Comparison of ENCODE assay signal across 8 cellular contexts in the genomic region with DNA sequence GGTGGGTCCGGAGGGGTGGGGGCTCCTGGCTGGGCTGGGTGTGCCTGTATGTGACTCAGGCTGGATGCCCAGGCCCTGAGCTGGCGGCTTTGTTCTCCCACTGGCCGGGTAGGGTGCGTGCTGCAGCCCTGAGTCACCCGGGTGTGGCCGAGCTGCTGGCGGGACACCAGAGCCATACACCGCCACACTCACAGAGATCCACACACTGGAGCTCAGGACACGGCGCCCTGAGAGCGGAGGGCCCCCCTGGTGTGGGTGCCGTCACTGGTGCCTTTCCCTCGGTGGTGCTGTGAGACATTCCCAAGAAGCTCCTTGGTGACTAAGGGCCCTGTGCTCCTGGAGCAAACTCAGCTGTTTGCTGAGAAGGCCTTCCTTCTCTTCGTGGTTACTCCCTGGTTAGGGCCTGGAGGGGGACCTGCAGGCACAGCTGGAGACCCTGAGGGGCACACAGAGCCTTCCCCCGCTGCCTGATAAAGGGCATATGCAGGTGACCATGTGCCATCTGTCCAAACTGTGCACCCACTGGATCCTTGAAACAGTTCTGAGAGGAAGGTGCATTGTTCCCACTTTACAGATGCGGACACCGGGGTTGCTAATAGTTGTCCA. TPM values are rescaled to one million over a fixed set of nuclear protein-coding genes. Genes with fewer than 3 reads are reported as not detected.
DNase-seq lines count a peak whose midpoint lies in the region; ATAC-seq, FAIRE-seq and TF ChIP-seq lines count a peak whose summit lies in the region.

No MANE protein-coding gene starts in this region.

- peaks cover 10% of the 10 kb centered on the region for H3K79me2 ChIP-seq in keratinocyte (ENCODE audit: control insufficient read depth, insufficient read depth, low read length)

- peak overlapping the region; percentile 100 for H3K9ac ChIP-seq in keratinocyte (ENCODE audit: control insufficient read depth, extremely low read depth, insufficient read depth, low read length)

- peak overlapping the region; percentile 97 for H3K4me2 ChIP-seq in keratinocyte (ENCODE audit: control insufficient read depth, extremely low read depth, insufficient read depth, low read depth, low read length)

- peaks cover 8% of the 10 kb centered on the region for H3K4me1 Mint-ChIP-seq in stimulated activated naive CD8-positive, alpha-beta T cell treated with anti-CD3 and anti-CD28 coated beads, Interleukin-15, amount 100 ng/mL, for 72 hours

- H3K4me1 ChIP-seq in body of pancreas (peaks cover 37% of the 10 kb centered on the region), keratinocyte (ENCODE audit: control insufficient read depth, extremely low read depth, insufficient read depth, low read length) (peaks cover 92% of the 10 kb centered on the region), thyroid gland (peaks cover 42 to 82% of the 10 kb centered on the region in 2 donors)

- no peaks in the 10 kb centered on the region for H4K20me1 ChIP-seq in keratinocyte (ENCODE audit: control insufficient read depth, extremely low read depth, insufficient read depth, low read length)

- WGBS in body of pancreas, 2 donors: 67% methylated on average over 1 to 17 of the region's 17 CpGs
- 30 to 56% methylated on average over 2 to 9 of the region's 17 CpGs for WGBS in thyroid gland, 2 donors

- H3K9me3 Mint-ChIP-seq in stimulated activated naive CD8-positive, alpha-beta T cell treated with anti-CD3 and anti-CD28 coated beads, Interleukin-15, amount 100 ng/mL, for 72 hours: no peaks in the 10 kb centered on the region

- ATAC-seq in body of pancreas: peak; percentile 80
- no peak for ATAC-seq in stimulated activated naive CD8-positive, alpha-beta T cell treated with anti-CD3 and anti-CD28 coated beads, Interleukin-15, amount 100 ng/mL, for 72 hours
- ATAC-seq in GM21515 (IDR thresholded peaks at IDR 0.05; ENCODE audit: unreplicated experiment): no peak
- ATAC-seq in HG03565 (IDR thresholded peaks at IDR 0.05; ENCODE audit: unreplicated experiment): no peak

- DNase-seq in HT-29 (ENCODE audit: low spot score) (peak; percentile 96), body of pancreas (peak; percentile 75 to 98 (median 86)), keratinocyte (ENCODE audit: low read depth, low spot score) (no peak), thyroid gland (peak; percentile 97), NCI-H1105 treated with DMSO at 0.1 percent for 48 hours (lab: John Stamatoyannopoulos, UW) (no peak)
- no peak for DNase-seq in stimulated activated naive CD8-positive, alpha-beta T cell treated with anti-CD3 and anti-CD28 coated beads, Interleukin-15, amount 100 ng/mL, for 72 hours

- FAIRE-seq in keratinocyte (lab: Jason Lieb, UNC): peak; percentile 91

- TF ChIP-seq POLR2A in body of pancreas (IDR thresholded peaks at IDR 0.05) (peak; percentile 59 to 79 (median 63)), thyroid gland (IDR thresholded peaks at IDR 0.05) (peak; percentile 9 to 82)

- H3K4me3 Mint-ChIP-seq in stimulated activated naive CD8-positive, alpha-beta T cell treated with anti-CD3 and anti-CD28 coated beads, Interleukin-15, amount 100 ng/mL, for 72 hours: no peak overlapping the region

- H3K27me3 Mint-ChIP-seq in stimulated activated naive CD8-positive, alpha-beta T cell treated with anti-CD3 and anti-CD28 coated beads, Interleukin-15, amount 100 ng/mL, for 72 hours: peaks cover 27% of the 10 kb centered on the region

- dilution Hi-C loops in keratinocyte (cut with MboI; ENCODE audit: extremely low pct_ligation_motif_present, low sequenced_read_pairs): no loop called here

- no peaks in the 10 kb centered on the region for H3K9me1 ChIP-seq in keratinocyte (ENCODE audit: control insufficient read depth, extremely low read depth, insufficient read depth, low read length)

- intact Hi-C loops in body of pancreas (cut with DNase I) (no loop called here), thyroid gland (cut with DNase I) (no loop called here)

- no peak overlapping the region for H3K27ac Mint-ChIP-seq in stimulated activated naive CD8-positive, alpha-beta T cell treated with anti-CD3 and anti-CD28 coated beads, Interleukin-15, amount 100 ng/mL, for 72 hours

- no peak for TF ChIP-seq CTCF in body of pancreas (IDR thresholded peaks at IDR 0.05)
- no peak for TF ChIP-seq CTCF in keratinocyte (optimal IDR thresholded peaks at IDR 0.05 in 1 of 3, IDR thresholded peaks at IDR 0.05 in 1 of 3, conservative IDR thresholded peaks at IDR 0.05 in 1 of 3; ENCODE audit: extremely low read depth in 1 of 3, insufficient read depth in 2 of 3, low read length in 3 of 3)
- TF ChIP-seq CTCF in thyroid gland (IDR thresholded peaks at IDR 0.05): peak in 1 of 6 experiments; percentile 14

- H3K27me3 ChIP-seq in body of pancreas (no peaks in the 10 kb centered on the region), keratinocyte (ENCODE audit: control insufficient read depth, extremely low read depth, insufficient read depth, low read length) (no peaks in the 10 kb centered on the region), thyroid gland (no peaks in the 10 kb centered on the region)

- H3K27ac ChIP-seq in body of pancreas (peak overlapping the region; percentile 57 to 92 (median 85)), keratinocyte (ENCODE audit: control insufficient read depth, insufficient read depth, low read length) (peak overlapping the region; percentile 100), thyroid gland (peak overlapping the region; percentile 97 to 100 (median 98))

- H3K9me3 ChIP-seq in body of pancreas: no peaks in the 10 kb centered on the region
- H3K9me3 ChIP-seq in keratinocyte (ENCODE audit: control insufficient read depth, low read depth, low read length): no peaks in the 10 kb centered on the region
- H3K9me3 ChIP-seq in thyroid gland: no peaks in the 10 kb centered on the region

- H2AFZ ChIP-seq in keratinocyte (ENCODE audit: control insufficient read depth, low read length): no peak overlapping the region

- H3K4me3 ChIP-seq in body of pancreas (no peak overlapping the region), keratinocyte (ENCODE audit: control insufficient read depth in 2 of 3, extremely low read depth in 1 of 3, insufficient read depth in 2 of 3, low read depth in 1 of 3, low read length in 3 of 3) (no peak overlapping the region), thyroid gland (replicated peaks in 1 of 3) (no peak overlapping the region)

- no peaks in the 10 kb centered on the region for H3K36me3 ChIP-seq in body of pancreas (replicated peaks in 1 of 2; ENCODE audit: insufficient read depth in 1 of 2, low read depth in 2 of 2)
- no peaks in the 10 kb centered on the region for H3K36me3 ChIP-seq in keratinocyte (ENCODE audit: control insufficient read depth in 2 of 2, extremely low read depth in 1 of 2, insufficient read depth in 2 of 2, low read length in 2 of 2)
- no peaks in the 10 kb centered on the region for H3K36me3 ChIP-seq in thyroid gland

RNA-seq across cellular contexts. Expression of gene KRT80, which starts 44.3 kb away (rescaled TPM):
- total RNA-seq in HT-29 (2014; rRNA removed; shearing (Covaris generic)): 24.7 and 27.0 TPM in 2 replicates
- 10 to 100 TPM; 10.2 to 11.9 TPM for total RNA-seq in body of pancreas
- 3.3 to 7.2 TPM (median 4.1 TPM) in 3 replicates for polyA plus RNA-seq in keratinocyte
- 109 TPM for polyA plus RNA-seq in keratinocyte (2011; ENCODE audit: low read depth)
- 4.2 and 7.4 TPM in 2 replicates for polyA plus RNA-seq in keratinocyte (2011; cell fraction: cytosol; rRNA removed)
- polyA plus RNA-seq in keratinocyte (2011; cell fraction: nucleus; rRNA removed): 7.3 and 11.7 TPM in 2 replicates
- polyA plus RNA-seq in keratinocyte (2012; ENCODE audit: low replicate concordance): 7.1 and 246 TPM in 2 replicates
- polyA minus RNA-seq in keratinocyte: 4.3 to 10.4 TPM (median 6.0 TPM) in 3 replicates
- polyA minus RNA-seq in keratinocyte (2011; cell fraction: cytosol; rRNA and poly(A)+ RNA removed): 7.9 TPM
- polyA minus RNA-seq in keratinocyte (2011; cell fraction: nucleus; rRNA and poly(A)+ RNA removed): 6.9 and 10.4 TPM in 2 replicates
- 1 to 10 TPM in 1 of 4 donors, under 1 TPM in 1, not detected in 2; 0.34 to 1.6 TPM for total RNA-seq in thyroid gland

Comparison
In these comparisons a context has a peak if more than half of its experiments do, and no peak if none do; other contexts are left out.
1. DNase-seq: peak in HT-29 (single experiment), body of pancreas (4 of 4) and thyroid gland (2 of 2); none in keratinocyte (single experiment), NCI-H1105 treated with DMSO at 0.1 percent for 48 hours (single experiment) and stimulated activated naive CD8-positive, alpha-beta T cell treated with anti-CD3 and anti-CD28 coated beads, Interleukin-15, amount 100 ng/mL, for 72 hours (0 of 2).
2. Peak in every context shown above with its lines, with median percentiles within 50 percentile points of each other: H3K27ac ChIP-seq.